ENCODE assay signal across 1 cellular context in the genomic region with DNA sequence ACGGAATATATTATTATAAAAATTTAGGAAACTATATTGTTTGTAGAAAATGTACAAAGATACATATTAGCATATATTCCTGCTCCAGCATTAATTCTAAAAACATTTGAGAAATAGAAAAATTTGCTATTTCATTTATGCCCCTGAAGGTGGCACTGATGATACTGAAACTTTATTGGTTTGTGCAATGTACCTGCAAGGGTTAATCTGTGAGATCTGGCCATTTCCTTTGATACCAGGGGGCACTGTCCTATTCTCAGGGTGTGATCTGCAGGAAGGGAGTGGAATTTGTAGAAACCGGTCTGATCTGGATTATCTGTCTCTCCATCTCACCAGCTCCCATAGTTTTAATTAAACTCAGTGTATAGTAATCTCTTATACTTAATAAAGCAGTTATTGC.
TF ChIP-seq lines count a peak whose summit lies in the region.

No MANE protein-coding gene starts in this region.

TF ChIP-seq in GM12878, 131 proteins besides CTCF, POLR2A, EP300 and RAD21 (continued from another document):
- TF ChIP-seq TAF1 (IDR thresholded peaks at IDR 0.05; ENCODE audit: borderline replicate concordance, low read depth, low read length) (no peak), BACH1 (IDR thresholded peaks at IDR 0.05; ENCODE audit: borderline replicate concordance) (no peak), IKZF2 (IDR thresholded peaks at IDR 0.05) (no peak), FOXM1 (IDR thresholded peaks at IDR 0.05; ENCODE audit: low read depth, low read length) (no peak)
